ENCODE assay signal across 8 cellular contexts in the genomic region with DNA sequence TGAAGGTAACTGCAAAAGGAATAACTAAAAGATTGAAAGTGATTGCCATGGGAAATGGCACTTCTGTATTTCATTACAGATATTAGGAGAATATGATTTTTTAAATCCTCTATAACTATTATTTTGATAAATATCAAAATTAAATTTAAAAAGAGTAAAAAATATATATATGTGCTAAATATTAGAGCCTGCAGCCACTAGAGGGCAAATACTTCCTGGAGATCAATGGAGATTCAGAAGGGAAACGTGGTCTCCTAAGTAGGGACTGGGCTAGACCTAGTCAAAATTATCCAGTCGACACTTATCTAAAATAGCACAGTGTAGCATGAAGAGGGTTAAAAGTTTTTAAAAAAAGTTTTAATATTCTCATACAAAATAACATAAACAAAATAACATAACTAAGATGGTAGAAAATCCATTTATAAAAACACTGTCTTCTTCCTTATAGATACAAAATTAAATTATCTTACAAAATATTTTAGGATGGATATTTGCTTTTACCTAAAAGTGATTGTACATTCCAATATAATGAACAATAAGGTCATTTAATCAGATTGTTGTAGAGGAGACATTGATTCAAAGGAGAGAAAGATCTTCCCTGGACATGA.
A peak's percentile ranks its signal among the peaks of the same experiment; 100 is the strongest.
DNase-seq lines count a peak whose midpoint lies in the region; ATAC-seq and TF ChIP-seq lines count a peak whose summit lies in the region.

No MANE protein-coding gene starts in this region.

- H3K4me1 Mint-ChIP-seq in nephron: no peaks in the 10 kb centered on the region
- H3K4me1 Mint-ChIP-seq in CD8-positive, alpha-beta memory T cell: peaks cover 2 to 13% (median 6%) of the 10 kb centered on the region in 3 donors

- no peak overlapping the region for H3K27ac ChIP-seq in mammary epithelial cell (ENCODE audit: insufficient read depth, low read depth, low read length)
- no peak overlapping the region for H3K27ac ChIP-seq in CD8-positive, alpha-beta memory T cell (ENCODE audit: low read depth, low read length)

- WGBS in mammary epithelial cell (ENCODE audit: low coverage, missing lambda C conversion rate): 93% methylated on average over 2 of the region's 2 CpGs

- no peaks in the 10 kb centered on the region for H3K9me3 Mint-ChIP-seq in nephron
- H3K9me3 Mint-ChIP-seq in CD8-positive, alpha-beta memory T cell: no peaks in the 10 kb centered on the region

- no peaks in the 10 kb centered on the region for H3K27me3 ChIP-seq in mammary epithelial cell (ENCODE audit: insufficient read depth, low read length)
- no peaks in the 10 kb centered on the region for H3K27me3 ChIP-seq in CD8-positive, alpha-beta memory T cell (ENCODE audit: insufficient read depth, low read length, poor library complexity, severe bottlenecking)

- no TSS peak for BruUV-seq in mammary epithelial cell (replicated peaks; lab: Mats Ljungman, UMichigan)

- in situ Hi-C loops in mammary epithelial cell (cut with MboI; ENCODE audit: low sequenced_read_pairs in 2 of 2): no loop called here

- no peaks in the 10 kb centered on the region for H3K36me3 Mint-ChIP-seq in nephron (ENCODE audit: low read depth)
- H3K36me3 Mint-ChIP-seq in CD8-positive, alpha-beta memory T cell: no peaks in the 10 kb centered on the region

- H3K4me2 ChIP-seq in mammary epithelial cell (ENCODE audit: insufficient read depth, low read depth, low read length): no peak overlapping the region

- peaks cover 9% of the 10 kb centered on the region for H3K4me1 ChIP-seq in mammary epithelial cell (ENCODE audit: insufficient read depth, low read length)
- H3K4me1 ChIP-seq in CD8-positive, alpha-beta memory T cell (ENCODE audit: insufficient read depth, low read length): no peaks in the 10 kb centered on the region

- intact Hi-C loops in mammary epithelial cell (cut with micrococcal nuclease): loop anchor here (5.0 to 10.0 kb wide), 4 partner anchors 131 to 496 kb away; no protein-coding TSS in a partner anchor

- H3K4me3 ChIP-seq in mammary epithelial cell (replicated peaks in 1 of 3; ENCODE audit: insufficient read depth in 1 of 3, low read depth in 2 of 3, low read length in 3 of 3): no peak overlapping the region
- H3K4me3 ChIP-seq in CD8-positive, alpha-beta memory T cell (ENCODE audit: low read length): no peak overlapping the region

- ATAC-seq in HG02759 (IDR thresholded peaks at IDR 0.05; ENCODE audit: unreplicated experiment) (no peak), HG03139 (IDR thresholded peaks at IDR 0.05; ENCODE audit: unreplicated experiment) (no peak), HG03378 (IDR thresholded peaks at IDR 0.05; ENCODE audit: unreplicated experiment) (no peak)

- H3K9me3 ChIP-seq in mammary epithelial cell (replicated peaks; ENCODE audit: insufficient read depth, low read length): no peaks in the 10 kb centered on the region
- no peaks in the 10 kb centered on the region for H3K9me3 ChIP-seq in CD8-positive, alpha-beta memory T cell (ENCODE audit: low read length)

- no peak overlapping the region for H3K27ac Mint-ChIP-seq in nephron
- no peak overlapping the region for H3K27ac Mint-ChIP-seq in CD8-positive, alpha-beta memory T cell

- H3K4me3 Mint-ChIP-seq in nephron: no peak overlapping the region
- no peak overlapping the region for H3K4me3 Mint-ChIP-seq in CD8-positive, alpha-beta memory T cell

- POLR2A ChIA-PET in CD8-positive, alpha-beta memory T cell (lab: Charles Lee): no interaction called here

- H4K20me1 ChIP-seq in mammary epithelial cell (ENCODE audit: insufficient read depth, low read length): no peaks in the 10 kb centered on the region

- DNase-seq in LHCN-M2 (ENCODE audit: low read depth) (peak; percentile 45), mammary epithelial cell (no peak)
- no peak for DNase-seq in CD8-positive, alpha-beta memory T cell

- no peaks in the 10 kb centered on the region for H3K36me3 ChIP-seq in mammary epithelial cell (ENCODE audit: insufficient read depth, low read length)
- H3K36me3 ChIP-seq in CD8-positive, alpha-beta memory T cell (ENCODE audit: insufficient read depth, low read length): no peaks in the 10 kb centered on the region

- no peaks in the 10 kb centered on the region for H3K79me2 ChIP-seq in mammary epithelial cell (ENCODE audit: insufficient read depth, low read length)

- CTCF ChIA-PET in mammary epithelial cell (lab: Charles Lee; ENCODE audit: low non-redundant PET): interaction anchor here (0.6 kb wide), 1 partner anchor 124 kb away, joined by 3 read pairs; no protein-coding TSS in a partner anchor
- CTCF ChIA-PET in CD8-positive, alpha-beta memory T cell (lab: Charles Lee): no interaction called here

- TF ChIP-seq CTCF in GM12874 (IDR thresholded peaks at IDR 0.05; ENCODE audit: insufficient read depth, low read depth, low read length) (peak; percentile 33; the same call in 1 of the 2 replicates), mammary epithelial cell (conservative IDR thresholded peaks at IDR 0.05 in 1 of 2, IDR thresholded peaks at IDR 0.05 in 1 of 2; ENCODE audit: extremely low read depth in 1 of 2, insufficient read depth in 1 of 2, low read depth in 1 of 2, low read length in 2 of 2) (peak; percentile 44 to 54), nephron (IDR thresholded peaks at IDR 0.05; ENCODE audit: unreplicated experiment in 3 of 3) (peak; percentile 53 to 66 (median 61))

- dilution Hi-C loops in mammary epithelial cell (cut with HindIII; ENCODE audit: low sequenced_read_pairs): no loop called here

- no peak overlapping the region for H2AFZ ChIP-seq in mammary epithelial cell (ENCODE audit: low read depth, low read length)

- H3K27me3 Mint-ChIP-seq in nephron (ENCODE audit: low read depth): peaks cover 2% of the 10 kb centered on the region
- no peaks in the 10 kb centered on the region for H3K27me3 Mint-ChIP-seq in CD8-positive, alpha-beta memory T cell

- no peak overlapping the region for H3K9ac ChIP-seq in mammary epithelial cell (ENCODE audit: insufficient read depth, low read length)
